21 cellular contexts compared by ENCODE assay signal in genomic region chr5:123879071-123879470, GRCh38.
DNase-seq lines count a peak whose midpoint lies in the region; ATAC-seq and TF ChIP-seq lines count a peak whose summit lies in the region.
"Had no signal": no experiment of that assay in that cellular context is flagged by ENCODE, and none has a peak within 500 bp of the region (broad histone marks: within the 10 kb centered on the region; RNA-seq: fewer than 3 reads in every experiment).

No MANE protein-coding gene starts in this region.

- no peak overlapping the region for H3K4me3 ChIP-seq in H7 (ENCODE audit: insufficient read depth, low read depth, low read length)
- H3K4me3 ChIP-seq: SJCRH30 had no signal

- DNase-seq in ELF-1 (ENCODE audit: low read depth, low spot score) (peak; percentile 36), WTC11 (ENCODE audit: low spot score) (peak; percentile 43), iPS DF 19.7 (ENCODE audit: low read depth, low spot score) (peak; percentile 54), myocyte (ENCODE audit: low read depth) (peak; percentile 21), AG08395 (ENCODE audit: low spot score) (no peak), NCI-H146 treated with DMSO at 0.1 percent for 48 hours (lab: John Stamatoyannopoulos, UW; ENCODE audit: unreplicated experiment) (no peak), H7 (no peak)
- DNase-seq: ACHN; AML-193; C1 segment of cervical spinal cord; CD8-positive, alpha-beta memory T cell; GDM1; HFFc6; Karpas-422; MV-4-11; NCI-H1694 treated with DMSO at 0.1 percent for 48 hours; NCI-H446; NCI-H526; SJCRH30 had no signal

- H3K4me3 Mint-ChIP-seq in WTC11: no peak overlapping the region
- H3K4me3 Mint-ChIP-seq: CD8-positive, alpha-beta memory T cell; HFFc6; IgD-negative memory B cell had no signal

- CTCF ChIA-PET in WTC11 (lab: Charles Lee): no interaction called here

- no peak for TF ChIP-seq CTCF in WTC11 (IDR thresholded peaks at IDR 0.05)

- peaks cover 63% of the 10 kb centered on the region for H3K4me1 Mint-ChIP-seq in WTC11
- H3K4me1 Mint-ChIP-seq: CD8-positive, alpha-beta memory T cell; IgD-negative memory B cell had no signal

- no peaks in the 10 kb centered on the region for H3K27me3 Mint-ChIP-seq in WTC11 (ENCODE audit: low read depth)
- H3K27me3 Mint-ChIP-seq: CD8-positive, alpha-beta memory T cell; IgD-negative memory B cell had no signal

- H3K27me3 ChIP-seq in H7 (ENCODE audit: control insufficient read depth, insufficient read depth, low read length): no peaks in the 10 kb centered on the region
- H3K27me3 ChIP-seq: SJCRH30 had no signal

- H3K9me3 Mint-ChIP-seq in WTC11: no peaks in the 10 kb centered on the region
- H3K9me3 Mint-ChIP-seq: HFFc6, IgD-negative memory B cell had no signal

- 0 out of 2 replicates have a peak overlapping the region, but pooled peaks have one; percentile 51 for H3K27ac Mint-ChIP-seq in WTC11
- H3K27ac Mint-ChIP-seq: CD8-positive, alpha-beta memory T cell; HFFc6; IgD-negative memory B cell had no signal

- H3K36me3 ChIP-seq in H7 (replicated peaks; ENCODE audit: control insufficient read depth, insufficient read depth, low read length): no peaks in the 10 kb centered on the region
- H3K36me3 ChIP-seq: SJCRH30 had no signal

- H3K36me3 Mint-ChIP-seq in WTC11: no peaks in the 10 kb centered on the region; the same call in 1 of the 2 replicates
- H3K36me3 Mint-ChIP-seq: CD8-positive, alpha-beta memory T cell had no signal

- ATAC-seq in WTC11 (peak; percentile 41), HG03280 (IDR thresholded peaks at IDR 0.05; ENCODE audit: unreplicated experiment) (no peak)

- POLR2A ChIA-PET in WTC11 (lab: Charles Lee): no interaction called here

TF ChIP-seq in WTC11, 78 proteins besides CTCF, POLR2A, EP300 and RAD21:
- no peak for TF ChIP-seq ZNF138 (CRISPR knock-in tag; conservative IDR thresholded peaks at IDR 0.05)

Comparison
In these comparisons a context has a peak if more than half of its experiments do, and no peak if none do; other contexts are left out.
1. DNase-seq: peak in ELF-1 (single experiment), WTC11 (single experiment), iPS DF 19.7 (single experiment) and myocyte (single experiment); none in AG08395 (single experiment), NCI-H146 treated with DMSO at 0.1 percent for 48 hours (single experiment) and H7 (single experiment).